7 cellular contexts compared by ENCODE assay signal in genomic region chr7:132947011-132947410, GRCh38.
"Had no signal": no experiment of that assay in that cellular context is flagged by ENCODE, and none has a peak within 500 bp of the region (broad histone marks: within the 10 kb centered on the region; RNA-seq: fewer than 3 reads in every experiment).

No MANE protein-coding gene starts in this region.

- DNase-seq: H9, HCEC 1CT had no signal

- FAIRE-seq: H1, H54, HepG2 had no signal

- ATAC-seq: GM23338, HepG2 had no signal

- H3K27ac ChIP-seq: HL-60 had no signal

- H3K4me3 ChIP-seq: GM23338 had no signal
